ENCODE assay signal across 8 cellular contexts in genomic region chr2:61538179-61538919, GRCh38. TPM values are rescaled to one million over a fixed set of nuclear protein-coding genes. Genes with fewer than 3 reads are reported as not detected.
A peak's percentile ranks its signal among the peaks of the same experiment; 100 is the strongest.
DNase-seq lines count a peak whose midpoint lies in the region; FAIRE-seq and TF ChIP-seq lines count a peak whose summit lies in the region.

Gene XPO1, minus strand, starts transcription at chr2:61538356. Its CDS starts 4,459 bp downstream, at chr2:61533897.

- CTCF ChIA-PET in activated naive CD4-positive, alpha-beta T cell treated with anti-CD3 and anti-CD28 coated beads for 36 hours (lab: Charles Lee), result interaction anchor here (0.7 kb wide), 1 partner anchor 43 kb away, joined by 3 read pairs; no protein-coding TSS in a partner anchor

- H3K9me3 Mint-ChIP-seq in activated naive CD4-positive, alpha-beta T cell treated with anti-CD3 and anti-CD28 coated beads for 36 hours, result no peaks in the 10 kb centered on the region

- H3K4me3 Mint-ChIP-seq in activated naive CD4-positive, alpha-beta T cell treated with anti-CD3 and anti-CD28 coated beads for 36 hours, result peak within 1 kb of the TSS; percentile 90

- H3K4me3 ChIP-seq in HFF-Myc (replicated peaks; ENCODE audit: low read depth, low read length) (peak within 1 kb of the TSS; percentile 86), neutrophil (ENCODE audit: low read depth in 1 of 2, low read length in 1 of 2) (peak within 1 kb of the TSS; percentile 77 to 95)

- H3K27me3 ChIP-seq in neutrophil, result no peaks in the 10 kb centered on the region

- DNase-seq in GM03348 (ENCODE audit: low spot score) (peak; percentile 98), HFF-Myc (ENCODE audit: extremely low read depth, low read depth) (peak; percentile 98), NAMALWA (ENCODE audit: low spot score) (peak; percentile 99), SK-N-DZ (ENCODE audit: low spot score) (peak; percentile 100), frontal cortex (ENCODE audit: low spot score in 2 of 2) (peak; percentile 96), substantia nigra (lab: John Stamatoyannopoulos, UW) (peak; percentile 93 to 100 (median 100))
- peak; percentile 100 for DNase-seq in activated naive CD4-positive, alpha-beta T cell treated with anti-CD3 and anti-CD28 coated beads for 36 hours

- FAIRE-seq in frontal cortex (lab: Jason Lieb, UNC), result no peak

- peaks cover 15% of the 10 kb centered on the region for H3K36me3 Mint-ChIP-seq in activated naive CD4-positive, alpha-beta T cell treated with anti-CD3 and anti-CD28 coated beads for 36 hours (ENCODE audit: low read depth)

- H3K27me3 Mint-ChIP-seq in activated naive CD4-positive, alpha-beta T cell treated with anti-CD3 and anti-CD28 coated beads for 36 hours (ENCODE audit: low read depth), result no peaks in the 10 kb centered on the region

- TF ChIP-seq CTCF in HFF-Myc (IDR thresholded peaks at IDR 0.05; ENCODE audit: low read depth, low read length, missing control alignments), result no peak
- peak; percentile 22 for TF ChIP-seq CTCF in neutrophil (IDR thresholded peaks at IDR 0.05)

- H3K27ac Mint-ChIP-seq in activated naive CD4-positive, alpha-beta T cell treated with anti-CD3 and anti-CD28 coated beads for 36 hours, result peak within 1 kb of the TSS; percentile 97

- peaks cover 27% of the 10 kb centered on the region for H3K4me1 Mint-ChIP-seq in activated naive CD4-positive, alpha-beta T cell treated with anti-CD3 and anti-CD28 coated beads for 36 hours (ENCODE audit: low read depth)

- no peaks in the 10 kb centered on the region for H3K9me3 ChIP-seq in neutrophil

- H3K27ac ChIP-seq in neutrophil (peak within 1 kb of the TSS; percentile 97), substantia nigra (ENCODE audit: low read depth, low read length, poor library complexity, severe bottlenecking) (peak within 1 kb of the TSS; percentile 99)

- intact Hi-C loops in activated naive CD4-positive, alpha-beta T cell treated with anti-CD3 and anti-CD28 coated beads for 36 hours (cut with micrococcal nuclease), result loop anchor here (1.0 to 5.0 kb wide), 20 partner anchors 37 to 1167 kb away; partner anchors contain the start of genes B3GNT2, CCT4, COMMD1 and EHBP1

- peaks cover 33 to 34% of the 10 kb centered on the region in 2 experiments for H3K4me1 ChIP-seq in neutrophil (ENCODE audit: control insufficient read depth in 1 of 2, insufficient read depth in 1 of 2, low read depth in 1 of 2, low read length in 1 of 2)

- no peaks in the 10 kb centered on the region for H3K36me3 ChIP-seq in neutrophil

RNA-seq across cellular contexts. Expression of gene XPO1, which starts in this region (rescaled TPM):
- polyA plus RNA-seq in SK-N-DZ (2014; cell fraction: cytosol; rRNA removed), result 219 and 236 TPM in 2 replicates
- polyA plus RNA-seq in SK-N-DZ (2014; cell fraction: nucleus; rRNA removed), result 283 and 351 TPM in 2 replicates
- 100 to 1,000 TPM; 201 to 203 TPM for total RNA-seq in activated naive CD4-positive, alpha-beta T cell treated with anti-CD3 and anti-CD28 coated beads for 36 hours
- total RNA-seq in frontal cortex, result 871 TPM

Comparison
In these comparisons a context has a peak if more than half of its experiments do, and no peak if none do; other contexts are left out.
1. Peak in every context shown above with its lines: DNase-seq, H3K4me3 ChIP-seq and H3K27ac ChIP-seq.